In genomic region chr10:89440262-89440661, GRCh38 we compare ENCODE assay signal across 25 cellular contexts. TPM values are rescaled to one million over a fixed set of nuclear protein-coding genes. Genes with fewer than 3 reads are reported as not detected.
A peak's percentile ranks its signal among the peaks of the same experiment; 100 is the strongest.
DNase-seq lines count a peak whose midpoint lies in the region; ATAC-seq, FAIRE-seq and TF ChIP-seq lines count a peak whose summit lies in the region.
"Had no signal": no experiment of that assay in that cellular context is flagged by ENCODE, and none has a peak within 500 bp of the region (broad histone marks: within the 10 kb centered on the region; RNA-seq: fewer than 3 reads in every experiment).

No MANE protein-coding gene starts in this region.

- no peaks in the 10 kb centered on the region for H3K79me2 ChIP-seq in HepG2 (ENCODE audit: insufficient read depth, low read length)

- H3K27me3 ChIP-seq in liver (ENCODE audit: control insufficient read depth in 4 of 4, insufficient read depth in 4 of 4, low read length in 3 of 4) (no peaks in the 10 kb centered on the region), HepG2 (ENCODE audit: control insufficient read depth in 1 of 2, insufficient read depth in 2 of 2, low read length in 2 of 2) (0 out of 5 replicates have a peak, but pooled peaks cover 0 to 5% of the 10 kb centered on the region in 2 experiments), body of pancreas (no peaks in the 10 kb centered on the region), suprapubic skin (no peaks in the 10 kb centered on the region)
- H3K27me3 ChIP-seq: neural progenitor cell, SJSA1 had no signal

- in situ Hi-C loops in HepG2 (cut with HindIII; ENCODE audit: extremely low pct_ligation_motif_present, low pct_unique_long_range_greater_than_20kb) = no loop called here

- BruUV-seq in HepG2 (replicated peaks; lab: Mats Ljungman, UMichigan) = no TSS peak

- intact Hi-C loops in HepG2 (cut with micrococcal nuclease; ENCODE audit: unreplicated experiment) = no loop called here
- intact Hi-C loops in body of pancreas (cut with DNase I) = no loop called here
- intact Hi-C loops in left colon (cut with DNase I, micrococcal nuclease) = no loop called here

- H3K36me3 ChIP-seq in liver (ENCODE audit: control insufficient read depth in 4 of 4, insufficient read depth in 3 of 4, low read depth in 1 of 4, low read length in 3 of 4) = no peaks in the 10 kb centered on the region
- H3K36me3 ChIP-seq in HepG2 (replicated peaks in 1 of 2; ENCODE audit: control insufficient read depth in 1 of 2, insufficient read depth in 2 of 2, low read length in 2 of 2) = no peaks in the 10 kb centered on the region
- no peaks in the 10 kb centered on the region for H3K36me3 ChIP-seq in body of pancreas (replicated peaks in 1 of 2; ENCODE audit: insufficient read depth in 1 of 2, low read depth in 2 of 2)
- no peaks in the 10 kb centered on the region for H3K36me3 ChIP-seq in suprapubic skin
- H3K36me3 ChIP-seq: neural progenitor cell, SJSA1 had no signal

- TF ChIP-seq EP300 in HepG2 (IDR thresholded peaks at IDR 0.05; ENCODE audit: low read depth in 2 of 2, low read length in 2 of 2) (no peak), HepG2 (CRISPR knock-in tag; IDR thresholded peaks at IDR 0.05; ENCODE audit: borderline replicate concordance) (no peak), suprapubic skin (IDR thresholded peaks at IDR 0.05) (no peak)

- POLR2A ChIA-PET in HepG2 (lab: Yijun Ruan, JAX) = no interaction called here

- TF ChIP-seq RAD21 in liver (IDR thresholded peaks at IDR 0.05) = peak; percentile 18 to 42
- no peak for TF ChIP-seq RAD21 in HepG2 (CRISPR knock-in tag; IDR thresholded peaks at IDR 0.05)

- H3K4me3 ChIP-seq in liver (ENCODE audit: low read depth in 1 of 3, low read length in 3 of 3) (no peak overlapping the region), HepG2 (replicated peaks in 1 of 3; ENCODE audit: insufficient read depth in 1 of 3, low read depth in 2 of 3, low read length in 3 of 3) (no peak overlapping the region), body of pancreas (no peak overlapping the region), suprapubic skin (no peak overlapping the region)
- H3K4me3 ChIP-seq: neural progenitor cell, SJSA1 had no signal

- TF ChIP-seq CTCF in liver (IDR thresholded peaks at IDR 0.05; ENCODE audit: low read depth, low read length, missing input control) (no peak), HepG2 (CRISPR knock-in tag; IDR thresholded peaks at IDR 0.05) (no peak), body of pancreas (IDR thresholded peaks at IDR 0.05) (no peak), suprapubic skin (IDR thresholded peaks at IDR 0.05) (no peak)

- FAIRE-seq in HepG2 (lab: Jason Lieb, UNC) = no peak
- FAIRE-seq: astrocyte, GM12892, RCC 7860, urothelium cell line had no signal

- no peaks in the 10 kb centered on the region for H3K9me3 ChIP-seq in liver (ENCODE audit: control insufficient read depth in 4 of 4, low read length in 3 of 4)
- H3K9me3 ChIP-seq in HepG2 (ENCODE audit: low read length) = peaks cover 13% of the 10 kb centered on the region
- H3K9me3 ChIP-seq in body of pancreas = no peaks in the 10 kb centered on the region
- H3K9me3 ChIP-seq in suprapubic skin = no peaks in the 10 kb centered on the region
- H3K9me3 ChIP-seq: SJSA1 had no signal

- ATAC-seq in HepG2 = no peak
- ATAC-seq in body of pancreas = peak; percentile 77
- ATAC-seq in left colon = peak; percentile 100
- no peak for ATAC-seq in GM18909 (IDR thresholded peaks at IDR 0.05; ENCODE audit: poor library complexity, unreplicated experiment)
- no peak for ATAC-seq in GM21529 (IDR thresholded peaks at IDR 0.05; ENCODE audit: unreplicated experiment)
- ATAC-seq: stimulated activated naive B cell treated with anti-CD40 and anti-IgM and Interleukin-4, amounts not matched to agents 10 μg/mL and 1 μg/mL and 100 μg/mL, for 72 hours had no signal

- no peaks in the 10 kb centered on the region for H4K20me1 ChIP-seq in HepG2 (ENCODE audit: insufficient read depth, low read length)

- H3K4me2 ChIP-seq in HepG2 (ENCODE audit: low read depth, low read length) = no peak overlapping the region
- H3K4me2 ChIP-seq: neural progenitor cell had no signal

- DNase-seq in HepG2 (ENCODE audit: low spot score) (no peak), body of pancreas (peak in 2 of 4 donors; percentile 69 to 85), left colon (peak; percentile 70 to 83), suprapubic skin (ENCODE audit: low spot score in 2 of 2) (no peak)
- DNase-seq: activated CD4-positive, alpha-beta T cell treated with anti-CD3 and anti-CD28 coated beads, Interleukin-2, amount 10 ng/mL, durations not matched to agents 7 days and 5 days; activated gamma-delta T cell treated with Interleukin-2 at 50 U/mL for 16 hours; activated T-cell treated with anti-CD3 and anti-CD28 coated beads, Interleukin-2, amount 50 U/mL, for 24 hours; C1 segment of cervical spinal cord; GOT3; islet precursor cell; NCI-H1436 treated with DMSO at 0.1 percent for 48 hours; NCI-H2171; NCI-H524; posterior cingulate gyrus; stimulated activated CD4-positive, alpha-beta T cell treated with anti-CD3 and anti-CD28 coated beads, Interleukin-15, amount 100 ng/mL, for 24 hours; stimulated activated naive B cell treated with anti-CD40 and anti-IgM and Interleukin-4, amounts not matched to agents 10 μg/mL and 1 μg/mL and 100 μg/mL, for 72 hours had no signal

- H3K27ac ChIP-seq in liver (ENCODE audit: low read depth in 1 of 2, low read length in 2 of 2) (no peak overlapping the region), HepG2 (ENCODE audit: extremely low read length, insufficient read depth, low read length) (no peak overlapping the region), body of pancreas (no peak overlapping the region), suprapubic skin (no peak overlapping the region)
- H3K27ac ChIP-seq: neural progenitor cell, SJSA1 had no signal

- H3K9ac ChIP-seq in liver (ENCODE audit: low read depth in 1 of 2, low read length in 2 of 2) = no peak overlapping the region
- no peak overlapping the region for H3K9ac ChIP-seq in HepG2 (ENCODE audit: insufficient read depth, low read depth, low read length)
- H3K9ac ChIP-seq: neural progenitor cell had no signal

- TF ChIP-seq POLR2A in HepG2 (IDR thresholded peaks at IDR 0.05; ENCODE audit: insufficient read depth in 1 of 2, low read depth in 2 of 2, low read length in 2 of 2) (no peak), body of pancreas (IDR thresholded peaks at IDR 0.05) (no peak), suprapubic skin (IDR thresholded peaks at IDR 0.05) (no peak)

- CTCF ChIA-PET in HepG2 (lab: Yijun Ruan, JAX; ENCODE audit: low intra/inter-chr PET ratio, low total read pairs) = no interaction called here

- peaks cover 2 to 11% (median 5%) of the 10 kb centered on the region in 4 donors for H3K4me1 ChIP-seq in liver (ENCODE audit: control insufficient read depth in 4 of 4, insufficient read depth in 4 of 4, low read length in 3 of 4)
- peaks cover 9% of the 10 kb centered on the region for H3K4me1 ChIP-seq in HepG2 (ENCODE audit: insufficient read depth, low read length)
- peaks cover 8% of the 10 kb centered on the region for H3K4me1 ChIP-seq in body of pancreas
- no peaks in the 10 kb centered on the region for H3K4me1 ChIP-seq in suprapubic skin
- H3K4me1 ChIP-seq: neural progenitor cell had no signal

- 24% methylated on average over 3 of the region's 3 CpGs for WGBS in liver
- 26% methylated on average over 3 of the region's 3 CpGs for WGBS in HepG2 (ENCODE audit: low lambda C conversion rate)
- 24 to 91% methylated on average over 3 of the region's 3 CpGs for WGBS in body of pancreas, 2 donors
- 50% methylated on average over 3 of the region's 3 CpGs for WGBS in suprapubic skin

- H2AFZ ChIP-seq in HepG2 (ENCODE audit: low read length) = no peak overlapping the region
- H2AFZ ChIP-seq: neural progenitor cell had no signal

RNA-seq across cellular contexts. Expression of gene IFIT5, which starts 25.9 kb away (rescaled TPM):
- total RNA-seq in liver (10 to 100 TPM in 1 of 2 donors, 1 to 10 TPM in 1; 5.0 to 10.7 TPM), HepG2 (2016; rRNA removed; fragmentation: Illumina TruSeq; extraction: Trizol) (8.3 and 12.5 TPM in 2 replicates), body of pancreas (10 to 100 TPM in 1 of 2 donors, 1 to 10 TPM in 1; 1.6 to 11.7 TPM), left colon (10 to 100 TPM; 10.2 to 10.6 TPM), suprapubic skin (1 to 10 TPM; 4.3 to 8.2 (median 6.3) TPM)
- polyA plus RNA-seq in liver (1 to 10 TPM; 6.2 to 7.3 TPM), HepG2 (2011; rRNA removed) (2.1 and 2.2 TPM in 2 replicates)
- 1.0 and 1.1 TPM in 2 replicates for total RNA-seq in HepG2 (2016; cell fraction: cytosol; rRNA removed; fragmentation: Illumina TruSeq; extraction: Trizol; ENCODE audit: low read depth)
- total RNA-seq in HepG2 (2016; cell fraction: insoluble cytoplasmic fraction; rRNA removed; fragmentation: Illumina TruSeq; extraction: Trizol) = 8.2 and 12.7 TPM in 2 replicates
- total RNA-seq in HepG2 (2016; cell fraction: membrane; rRNA removed; fragmentation: Illumina TruSeq; extraction: Trizol) = 3.3 and 4.0 TPM in 2 replicates
- 5.6 and 6.4 TPM in 2 replicates for total RNA-seq in HepG2 (2016; cell fraction: nucleus; rRNA removed; fragmentation: Illumina TruSeq; extraction: Trizol)
- polyA plus RNA-seq in HepG2 (2011; cell fraction: cytosol; rRNA removed) = 1.0 and 1.7 TPM in 2 replicates
- 0.74 and 0.78 TPM in 2 replicates for polyA plus RNA-seq in HepG2 (2011; cell fraction: nucleus; rRNA removed)
- 2.6 and 4.0 TPM in 2 replicates for polyA plus RNA-seq in HepG2 (2012)
- 0.29 and 0.33 TPM in 2 replicates for polyA plus RNA-seq in HepG2 (2016; cell fraction: cytosol; fragmentation: Illumina TruSeq; extraction: Trizol; ENCODE audit: low read depth)
- 9.9 and 10.7 TPM in 2 replicates for polyA plus RNA-seq in HepG2 (2016; cell fraction: insoluble cytoplasmic fraction; fragmentation: Illumina TruSeq; extraction: Trizol; ENCODE audit: low read depth)
- polyA plus RNA-seq in HepG2 (2016; cell fraction: membrane; fragmentation: Illumina TruSeq; extraction: Trizol; ENCODE audit: low read depth) = 1.1 TPM in 2 replicates
- polyA plus RNA-seq in HepG2 (2016; cell fraction: nucleus; fragmentation: Illumina TruSeq; extraction: Trizol; ENCODE audit: insufficient read depth, low read depth) = 4.2 TPM in 2 replicates
- polyA minus RNA-seq in HepG2 (2011; rRNA and poly(A)+ RNA removed; ENCODE audit: low replicate concordance) = 0.96 and 1.1 TPM in 2 replicates
- polyA minus RNA-seq in HepG2 (2011; cell fraction: cytosol; rRNA and poly(A)+ RNA removed) = 2.8 and 3.6 TPM in 2 replicates
- 4.4 and 8.3 TPM in 2 replicates for polyA minus RNA-seq in HepG2 (2011; cell fraction: nucleus; rRNA and poly(A)+ RNA removed)

RNA-seq across cellular contexts. Expression of gene IFIT1, which starts 47.8 kb away (rescaled TPM):
- total RNA-seq in liver (10 to 100 TPM; 11.4 to 11.8 TPM), HepG2 (2016; rRNA removed; fragmentation: Illumina TruSeq; extraction: Trizol) (5.5 and 7.5 TPM in 2 replicates), body of pancreas (1 to 10 TPM; 1.3 to 7.0 TPM), left colon (1 to 10 TPM; 6.1 to 6.8 TPM), suprapubic skin (1 to 10 TPM; 1.9 to 7.1 (median 2.7) TPM)
- polyA plus RNA-seq in liver (10 to 100 TPM in 1 of 2 donors, 1 to 10 TPM in 1; 8.1 to 17.5 TPM), HepG2 (2011; rRNA removed) (1.2 and 1.5 TPM in 2 replicates)
- total RNA-seq in HepG2 (2016; cell fraction: cytosol; rRNA removed; fragmentation: Illumina TruSeq; extraction: Trizol; ENCODE audit: low read depth) = 1.0 and 1.2 TPM in 2 replicates
- total RNA-seq in HepG2 (2016; cell fraction: insoluble cytoplasmic fraction; rRNA removed; fragmentation: Illumina TruSeq; extraction: Trizol) = 5.3 and 6.9 TPM in 2 replicates
- 1.8 and 2.7 TPM in 2 replicates for total RNA-seq in HepG2 (2016; cell fraction: membrane; rRNA removed; fragmentation: Illumina TruSeq; extraction: Trizol)
- total RNA-seq in HepG2 (2016; cell fraction: nucleus; rRNA removed; fragmentation: Illumina TruSeq; extraction: Trizol) = 1.7 and 2.9 TPM in 2 replicates
- polyA plus RNA-seq in HepG2 (2011; cell fraction: cytosol; rRNA removed) = 0.64 and 1.2 TPM in 2 replicates
- 0.21 and 0.61 TPM in 2 replicates for polyA plus RNA-seq in HepG2 (2011; cell fraction: nucleus; rRNA removed)
- 1.6 and 3.8 TPM in 2 replicates for polyA plus RNA-seq in HepG2 (2012)
- polyA plus RNA-seq in HepG2 (2016; cell fraction: cytosol; fragmentation: Illumina TruSeq; extraction: Trizol; ENCODE audit: low read depth) = 0.47 and 0.49 TPM in 2 replicates
- polyA plus RNA-seq in HepG2 (2016; cell fraction: insoluble cytoplasmic fraction; fragmentation: Illumina TruSeq; extraction: Trizol; ENCODE audit: low read depth) = 6.6 and 7.5 TPM in 2 replicates
- polyA plus RNA-seq in HepG2 (2016; cell fraction: membrane; fragmentation: Illumina TruSeq; extraction: Trizol; ENCODE audit: low read depth) = 0.80 and 0.81 TPM in 2 replicates
- 2.6 and 2.9 TPM in 2 replicates for polyA plus RNA-seq in HepG2 (2016; cell fraction: nucleus; fragmentation: Illumina TruSeq; extraction: Trizol; ENCODE audit: insufficient read depth, low read depth)
- polyA minus RNA-seq in HepG2 (2011; rRNA and poly(A)+ RNA removed; ENCODE audit: low replicate concordance) = 0.12 and 1.4 TPM in 2 replicates
- 0.79 and 1.1 TPM in 2 replicates for polyA minus RNA-seq in HepG2 (2011; cell fraction: cytosol; rRNA and poly(A)+ RNA removed)
- 0.64 and 1.4 TPM in 2 replicates for polyA minus RNA-seq in HepG2 (2011; cell fraction: nucleus; rRNA and poly(A)+ RNA removed)

Comparison
In these comparisons a context has a peak if more than half of its experiments do, and no peak if none do; other contexts are left out.
1. ATAC-seq: peak in body of pancreas (single experiment) and left colon (single experiment); none in HepG2 (single experiment), GM18909 (single experiment) and GM21529 (single experiment).
2. DNase-seq: peak in left colon (2 of 2); none in HepG2 (single experiment) and suprapubic skin (0 of 2).